ENCODE assay signal across 9 cellular contexts in the genomic region with DNA sequence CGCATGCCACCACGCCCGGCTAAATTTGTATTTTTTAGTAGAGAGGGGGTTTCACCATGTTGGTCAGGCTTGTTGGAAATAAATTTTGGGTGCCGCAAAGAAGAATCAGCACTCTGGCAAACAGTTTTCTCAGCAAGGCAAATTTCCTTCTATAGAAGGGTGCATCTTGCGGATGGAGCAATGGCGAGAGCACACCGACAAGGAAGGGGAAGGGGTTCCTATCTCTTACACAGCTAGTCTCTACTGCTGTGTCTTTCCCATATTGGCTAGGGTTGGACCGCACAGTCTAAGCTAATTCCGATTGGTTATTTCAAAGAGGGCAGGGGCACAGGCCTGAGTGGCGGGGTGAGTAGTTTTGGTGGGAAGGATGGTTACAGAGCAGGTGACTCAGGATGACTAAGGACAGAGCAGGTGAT. TPM values are rescaled to one million over a fixed set of nuclear protein-coding genes. Genes with fewer than 3 reads are reported as not detected.
DNase-seq lines count a peak whose midpoint lies in the region; ATAC-seq and TF ChIP-seq lines count a peak whose summit lies in the region.
"Had no signal": no experiment of that assay in that cellular context is flagged by ENCODE, and none has a peak within 500 bp of the region (broad histone marks: within the 10 kb centered on the region; RNA-seq: fewer than 3 reads in every experiment).

No MANE protein-coding gene starts in this region.

- no peak for TF ChIP-seq CTCF in osteoblast (IDR thresholded peaks at IDR 0.05; ENCODE audit: extremely low read depth, low read depth, low read length)

- H3K9ac ChIP-seq in endocrine pancreas (ENCODE audit: control insufficient read depth, insufficient read depth, low read length): peak overlapping the region; percentile 92

- in situ Hi-C loops in Caki2 (cut with HindIII; ENCODE audit: low pct_unique_long_range_greater_than_20kb, low sequenced_read_pairs): no loop called here

- no peaks in the 10 kb centered on the region for H3K27me3 ChIP-seq in endocrine pancreas (ENCODE audit: control insufficient read depth, insufficient read depth, low read length)
- H3K27me3 ChIP-seq in osteoblast (ENCODE audit: insufficient read depth, low read length): no peaks in the 10 kb centered on the region

- DNase-seq in Caki2 (ENCODE audit: low read depth): peak; percentile 86
- peak; percentile 7 for DNase-seq in NCI-H69 (lab: John Stamatoyannopoulos, UW)
- DNase-seq in osteoblast (ENCODE audit: insufficient read length, low spot score, missing footprints): no peak
- DNase-seq in NCI-H187 (lab: John Stamatoyannopoulos, UW): no peak
- no peak for DNase-seq in left lobe of liver (ENCODE audit: low spot score)
- no peak for DNase-seq in ureter (ENCODE audit: low spot score)

- H3K79me2 ChIP-seq in osteoblast (ENCODE audit: insufficient read depth, low read length): peaks cover 65% of the 10 kb centered on the region

- ATAC-seq in left lobe of liver: no peak
- ATAC-seq in HG03139 (IDR thresholded peaks at IDR 0.05; ENCODE audit: unreplicated experiment): no peak

- no peaks in the 10 kb centered on the region for H3K9me3 ChIP-seq in endocrine pancreas (ENCODE audit: control insufficient read depth, low read length)
- no peaks in the 10 kb centered on the region for H3K9me3 ChIP-seq in osteoblast (ENCODE audit: low read depth, low read length)

- H2AFZ ChIP-seq in osteoblast (ENCODE audit: low read length): no peak overlapping the region

- peak overlapping the region; percentile 87 for H3K27ac ChIP-seq in osteoblast (ENCODE audit: low read depth, low read length)

- H3K4me1 ChIP-seq in endocrine pancreas (ENCODE audit: control insufficient read depth, insufficient read depth, low read length): peaks cover 8% of the 10 kb centered on the region
- H3K4me1 ChIP-seq in osteoblast (ENCODE audit: insufficient read depth, low read length): peaks cover 20% of the 10 kb centered on the region

- peaks cover 27% of the 10 kb centered on the region for H4K20me1 ChIP-seq in osteoblast (ENCODE audit: insufficient read depth, low read length)

- H3K4me2 ChIP-seq in osteoblast (ENCODE audit: insufficient read depth, low read length): peak overlapping the region; percentile 97

- H3K4me3 ChIP-seq in endocrine pancreas (ENCODE audit: control insufficient read depth, insufficient read depth, low read length): peak overlapping the region; percentile 84
- peak overlapping the region; percentile 100 for H3K4me3 ChIP-seq in osteoblast (ENCODE audit: insufficient read depth, low read length)

- no peaks in the 10 kb centered on the region for H3K36me3 ChIP-seq in endocrine pancreas (ENCODE audit: control insufficient read depth, insufficient read depth, low read length)
- no peaks in the 10 kb centered on the region for H3K36me3 ChIP-seq in osteoblast (ENCODE audit: insufficient read depth, low read length)

RNA-seq across cellular contexts. Expression of a gene that starts 0.7 kb away (rescaled TPM):
- total RNA-seq in Caki2 (2014; rRNA removed; shearing (Covaris generic); ENCODE audit: low replicate concordance): 162 and 206 TPM in 2 replicates
- 31.8 and 41.3 TPM in 2 replicates for total RNA-seq in osteoblast
- total RNA-seq in left lobe of liver: 24.6 TPM
- total RNA-seq in ureter: 60.7 TPM

RNA-seq across cellular contexts. Expression of a gene that starts 30.3 kb away (rescaled TPM):
- 0.10 and 0.61 TPM in 2 replicates for total RNA-seq in Caki2 (2014; rRNA removed; shearing (Covaris generic); ENCODE audit: low replicate concordance)
- total RNA-seq in osteoblast: under 0.01 TPM in 1 of 2 replicates, not detected in the other
- total RNA-seq in left lobe of liver: 7.7 TPM
- total RNA-seq in ureter: 3.0 TPM
- total RNA-seq: SK-MEL-5 had no signal

RNA-seq across cellular contexts. Expression of a gene that starts 53.0 kb away (rescaled TPM):
- total RNA-seq in Caki2 (2014; rRNA removed; shearing (Covaris generic); ENCODE audit: low replicate concordance): not detected in 2 replicates
- total RNA-seq in osteoblast: under 0.01 TPM in 1 of 2 replicates, not detected in the other
- 0.15 TPM for total RNA-seq in left lobe of liver
- not detected for total RNA-seq in ureter

Comparison
In these comparisons a context has a peak if more than half of its experiments do, and no peak if none do; other contexts are left out.
1. DNase-seq: peak in Caki2 (single experiment) and NCI-H69 (single experiment); none in osteoblast (single experiment), NCI-H187 (0 of 2), left lobe of liver (single experiment) and ureter (single experiment).